In genomic region chr4:46946914-46947313, GRCh38 we compare ENCODE assay signal across 24 cellular contexts. TPM values are rescaled to one million over a fixed set of nuclear protein-coding genes. Genes with fewer than 3 reads are reported as not detected.
DNase-seq lines count a peak whose midpoint lies in the region; FAIRE-seq and TF ChIP-seq lines count a peak whose summit lies in the region.
"Had no signal": no experiment of that assay in that cellular context is flagged by ENCODE, and none has a peak within 500 bp of the region (broad histone marks: within the 10 kb centered on the region; RNA-seq: fewer than 3 reads in every experiment).

No MANE protein-coding gene starts in this region.

- in situ Hi-C loops in KBM-7 (cut with MboI; ENCODE audit: low pct_unique_long_range_greater_than_20kb, low sequenced_read_pairs): no loop called here

- FAIRE-seq in GM12892 (lab: Jason Lieb, UNC): peak; percentile 21
- FAIRE-seq: keratinocyte had no signal

- H3K27ac Mint-ChIP-seq in endothelial cell (ENCODE audit: unreplicated experiment): peak overlapping the region; percentile 91
- H3K27ac Mint-ChIP-seq: CD14-positive monocyte; dendritic cell treated with granulocyte-macrophage colony-stimulating factor and Interleukin-4, amounts not matched to agents 40 ng/mL and 50 ng/mL, for 4 days; mesothelial cell of epicardium had no signal

- no peaks in the 10 kb centered on the region for H3K9me3 ChIP-seq in SK-N-MC (ENCODE audit: low read depth, low read length)
- H3K9me3 ChIP-seq: adrenal gland, esophagus squamous epithelium, suprapubic skin had no signal

- H3K4me1 Mint-ChIP-seq in endothelial cell (ENCODE audit: unreplicated experiment): peaks cover 9% of the 10 kb centered on the region
- H3K4me1 Mint-ChIP-seq: CD14-positive monocyte had no signal

- H3K9me3 Mint-ChIP-seq in endothelial cell (ENCODE audit: unreplicated experiment): no peaks in the 10 kb centered on the region
- H3K9me3 Mint-ChIP-seq: CD14-positive monocyte; dendritic cell treated with granulocyte-macrophage colony-stimulating factor and Interleukin-4, amounts not matched to agents 40 ng/mL and 50 ng/mL, for 4 days had no signal

- DNase-seq in GM12892 (ENCODE audit: insufficient read length): no peak
- no peak for DNase-seq in SK-N-MC (ENCODE audit: low read depth, low spot score)
- no peak for DNase-seq in endothelial cell (ENCODE audit: low spot score)
- DNase-seq in skeletal muscle cell (ENCODE audit: low read depth): peak; percentile 8
- no peak for DNase-seq in KBM-7
- DNase-seq in EL: no peak
- DNase-seq in HuH-7 (ENCODE audit: low spot score): no peak
- DNase-seq: activated CD4-positive, CD25-positive, alpha-beta regulatory T cell; adrenal gland; DMS79 treated with DMSO at 0.1 percent for 48 hours; esophagus squamous epithelium; NCI-H1105 treated with DMSO at 0.1 percent for 48 hours; NCI-H2171 treated with DMSO at 0.1 percent for 48 hours; right cardiac atrium; RPMI8226; stimulated activated CD4-positive, alpha-beta T cell treated with anti-CD3 and anti-CD28 coated beads, Interleukin-1b, Interleukin-23, amount 100 ng/mL, for 48 hours; T-helper 2 cell had no signal

- TF ChIP-seq CTCF in endothelial cell (IDR thresholded peaks at IDR 0.05; ENCODE audit: unreplicated experiment): no peak

- peak overlapping the region; percentile 70 for H3K4me3 ChIP-seq in SK-N-MC
- no peak overlapping the region for H3K4me3 ChIP-seq in skeletal muscle cell (ENCODE audit: low read depth, low read length)
- H3K4me3 ChIP-seq: adrenal gland, esophagus squamous epithelium, hepatocyte, suprapubic skin had no signal

- no peak for TF ChIP-seq POLR2A in GM12892 (IDR thresholded peaks at IDR 0.05; ENCODE audit: low read depth, low read length)

- H3K4me3 Mint-ChIP-seq in endothelial cell (ENCODE audit: unreplicated experiment): no peak overlapping the region
- H3K4me3 Mint-ChIP-seq: dendritic cell treated with granulocyte-macrophage colony-stimulating factor and Interleukin-4, amounts not matched to agents 40 ng/mL and 50 ng/mL, for 4 days; mesothelial cell of epicardium had no signal

- H3K27me3 Mint-ChIP-seq in endothelial cell (ENCODE audit: unreplicated experiment): peaks cover 2% of the 10 kb centered on the region

- H3K27ac ChIP-seq in SK-N-MC: peak overlapping the region; percentile 92
- H3K27ac ChIP-seq: adrenal gland, esophagus squamous epithelium, hepatocyte, suprapubic skin had no signal

- H3K36me3 ChIP-seq in SK-N-MC (ENCODE audit: insufficient read depth, low read length): no peaks in the 10 kb centered on the region
- H3K36me3 ChIP-seq: adrenal gland, esophagus squamous epithelium, suprapubic skin had no signal

- no peaks in the 10 kb centered on the region for H3K36me3 Mint-ChIP-seq in endothelial cell (ENCODE audit: low read depth, unreplicated experiment)
- H3K36me3 Mint-ChIP-seq: CD14-positive monocyte, mesothelial cell of epicardium had no signal

- H3K9ac ChIP-seq in SK-N-MC (ENCODE audit: insufficient read length): peak overlapping the region; percentile 36

RNA-seq across cellular contexts. Expression of gene COX7B2, which starts 37.9 kb away (rescaled TPM):
- not detected for polyA plus RNA-seq in GM12892 (2012; ENCODE audit: missing spikeins)
- total RNA-seq in endothelial cell (ENCODE audit: unreplicated experiment): not detected
- total RNA-seq: activated CD8-positive, alpha-beta memory T cell treated with anti-CD3 and anti-CD28 coated beads for 36 hours; adrenal gland; esophagus squamous epithelium; hepatocyte; mesothelial cell of epicardium; right cardiac atrium; suprapubic skin had no signal
- polyA plus RNA-seq: adrenal gland, CD14-positive monocyte, hepatocyte, keratinocyte, right cardiac atrium had no signal

RNA-seq across cellular contexts. Expression of gene GABRA4, which starts 46.5 kb away (rescaled TPM):
- polyA plus RNA-seq in GM12892 (2012; ENCODE audit: missing spikeins): 0.23 TPM
- total RNA-seq in endothelial cell (ENCODE audit: unreplicated experiment): 0.13 TPM
- total RNA-seq: activated CD8-positive, alpha-beta memory T cell treated with anti-CD3 and anti-CD28 coated beads for 36 hours; mesothelial cell of epicardium had no signal
- polyA plus RNA-seq: CD14-positive monocyte, keratinocyte had no signal
